1 cellular context compared by ENCODE assay signal in genomic region chr6:16014325-16014724, GRCh38.
DNase-seq lines count a peak whose midpoint lies in the region; ATAC-seq, FAIRE-seq and TF ChIP-seq lines count a peak whose summit lies in the region.
"Not testable (repeated sequence)": the region's sequence is repeated elsewhere in the genome, so short reads cannot be mapped to it uniquely, and the experiment has no call there.

No MANE protein-coding gene starts in this region.

- not testable (repeated sequence) for H3K4me2 ChIP-seq in K562 (ENCODE audit: insufficient read depth, low read length)

- CTCF ChIA-PET in K562 (lab: Yijun Ruan, JAX; ENCODE audit: low intra/inter-chr PET ratio) = not testable (repeated sequence)

- TF ChIP-seq POLR2A in K562 (conservative IDR thresholded peaks at IDR 0.05) = not testable (repeated sequence)

- not testable (repeated sequence) for H2AFZ ChIP-seq in K562 (ENCODE audit: low read depth, low read length)

- not testable (repeated sequence) for TF ChIP-seq EP300 in K562 (IDR thresholded peaks at IDR 0.05; ENCODE audit: low read length)

- not testable (repeated sequence) for FAIRE-seq in K562 (lab: Jason Lieb, UNC)

- not testable (repeated sequence) for BruUV-seq in K562 (replicated peaks; lab: Mats Ljungman, UMichigan)

- not testable (repeated sequence) for TF ChIP-seq RAD21 in K562 (CRISPR knock-in tag; conservative IDR thresholded peaks at IDR 0.05 in 1 of 2, IDR thresholded peaks at IDR 0.05 in 1 of 2)

- not testable (repeated sequence) for H3K27ac ChIP-seq in K562 (ENCODE audit: extremely low read depth, low read depth, low read length)

- not testable (repeated sequence) for TF ChIP-seq CTCF in K562 (IDR thresholded peaks at IDR 0.05 in 2 of 3, conservative IDR thresholded peaks at IDR 0.05 in 1 of 3; ENCODE audit: insufficient read depth in 2 of 3, low read depth in 1 of 3, low read length in 3 of 3)

- no CpG with 5 or more reads among the region's 3 CpGs for WGBS in K562 (ENCODE audit: insufficient coverage, low coverage, missing lambda C conversion rate)

- H3K4me1 ChIP-seq in K562 (replicated peaks in 1 of 2; ENCODE audit: control insufficient read depth in 2 of 2, insufficient read depth in 2 of 2, low read length in 2 of 2) = not testable (repeated sequence)

- POLR2A ChIA-PET in K562 (lab: Yijun Ruan, JAX) = not testable (repeated sequence)

- H3K27me3 ChIP-seq in K562 (ENCODE audit: control insufficient read depth in 2 of 2, insufficient read depth in 2 of 2, low read length in 2 of 2) = not testable (repeated sequence)

- in situ Hi-C loops in K562 (cut with MboI) = not testable (repeated sequence)

- H3K9me3 ChIP-seq in K562 (replicated peaks; ENCODE audit: control insufficient read depth, insufficient read depth, low read depth, low read length) = not testable (repeated sequence)

- not testable (repeated sequence) for H4K20me1 ChIP-seq in K562 (replicated peaks; ENCODE audit: control insufficient read depth, insufficient read depth, low read length)

- H3K79me2 ChIP-seq in K562 (ENCODE audit: control insufficient read depth, insufficient read depth, low read length) = not testable (repeated sequence)

- not testable (repeated sequence) for H3K4me3 ChIP-seq in K562

- H3K36me3 ChIP-seq in K562 (ENCODE audit: control insufficient read depth, insufficient read depth, low read length) = not testable (repeated sequence)

- ATAC-seq in K562 = not testable (repeated sequence)

- not testable (repeated sequence) for DNase-seq in K562 (ENCODE audit: extremely low read depth in 1 of 4, low spot score in 3 of 4)

- not testable (repeated sequence) for H3K9ac ChIP-seq in K562 (ENCODE audit: insufficient read depth in 1 of 2, low read depth in 2 of 2, low read length in 2 of 2)

- intact Hi-C loops in K562 (cut with micrococcal nuclease) = not testable (repeated sequence)

- not testable (repeated sequence) for H3K9me1 ChIP-seq in K562 (ENCODE audit: control insufficient read depth, insufficient read depth, low read length)

TF ChIP-seq in K562, 482 proteins besides CTCF, POLR2A, EP300 and RAD21:
- TF ChIP-seq ZNF354B (CRISPR knock-in tag; IDR thresholded peaks at IDR 0.05) = peak; percentile 30; the same call in 1 of the 2 replicates
- peak; percentile 93 for TF ChIP-seq ZNF507 (tag; conservative IDR thresholded peaks at IDR 0.05)
TF ChIP-seq in K562: peak in this region for 2; not testable (repeated sequence) for 480.
